1 cellular context compared by ENCODE assay signal in the genomic region with DNA sequence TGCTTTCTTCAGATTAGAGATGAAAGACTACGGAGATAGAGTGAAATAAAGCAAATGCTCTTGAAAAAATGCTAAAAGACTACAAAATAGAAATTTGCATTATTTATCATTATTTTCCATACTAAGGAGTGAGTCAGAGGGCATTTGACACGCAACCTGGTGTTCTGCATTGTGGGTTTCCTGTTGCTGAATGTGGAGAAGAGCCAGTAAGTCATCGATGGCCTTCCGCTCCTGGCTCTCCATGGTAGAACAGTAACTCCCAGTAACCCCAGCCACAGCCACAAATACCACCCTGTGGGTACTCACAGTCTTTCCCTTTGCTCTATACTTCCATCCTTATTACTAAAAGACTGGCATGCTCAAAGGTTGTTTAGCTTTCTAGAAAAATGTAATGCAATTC.
TF ChIP-seq lines count a peak whose summit lies in the region.

No MANE protein-coding gene starts in this region.

TF ChIP-seq in HepG2, 621 proteins besides CTCF, POLR2A, EP300 and RAD21 (continued from another document):
- TF ChIP-seq, protein P1, sequence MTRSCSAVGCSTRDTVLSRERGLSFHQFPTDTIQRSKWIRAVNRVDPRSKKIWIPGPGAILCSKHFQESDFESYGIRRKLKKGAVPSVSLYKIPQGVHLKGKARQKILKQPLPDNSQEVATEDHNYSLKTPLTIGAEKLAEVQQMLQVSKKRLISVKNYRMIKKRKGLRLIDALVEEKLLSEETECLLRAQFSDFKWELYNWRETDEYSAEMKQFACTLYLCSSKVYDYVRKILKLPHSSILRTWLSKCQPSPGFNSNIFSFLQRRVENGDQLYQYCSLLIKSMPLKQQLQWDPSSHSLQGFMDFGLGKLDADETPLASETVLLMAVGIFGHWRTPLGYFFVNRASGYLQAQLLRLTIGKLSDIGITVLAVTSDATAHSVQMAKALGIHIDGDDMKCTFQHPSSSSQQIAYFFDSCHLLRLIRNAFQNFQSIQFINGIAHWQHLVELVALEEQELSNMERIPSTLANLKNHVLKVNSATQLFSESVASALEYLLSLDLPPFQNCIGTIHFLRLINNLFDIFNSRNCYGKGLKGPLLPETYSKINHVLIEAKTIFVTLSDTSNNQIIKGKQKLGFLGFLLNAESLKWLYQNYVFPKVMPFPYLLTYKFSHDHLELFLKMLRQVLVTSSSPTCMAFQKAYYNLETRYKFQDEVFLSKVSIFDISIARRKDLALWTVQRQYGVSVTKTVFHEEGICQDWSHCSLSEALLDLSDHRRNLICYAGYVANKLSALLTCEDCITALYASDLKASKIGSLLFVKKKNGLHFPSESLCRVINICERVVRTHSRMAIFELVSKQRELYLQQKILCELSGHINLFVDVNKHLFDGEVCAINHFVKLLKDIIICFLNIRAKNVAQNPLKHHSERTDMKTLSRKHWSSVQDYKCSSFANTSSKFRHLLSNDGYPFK (CRISPR knock-in tag; IDR thresholded peaks at IDR 0.05; ENCODE audit: borderline replicate concordance), result no peak
- TF ChIP-seq MAFK (conservative IDR thresholded peaks at IDR 0.05 in 1 of 2, IDR thresholded peaks at IDR 0.05 in 1 of 2; ENCODE audit: low read length in 2 of 2) (no peak), ZC3H13 (CRISPR knock-in tag; IDR thresholded peaks at IDR 0.05) (no peak), NFATC3 (CRISPR knock-in tag; IDR thresholded peaks at IDR 0.05) (no peak), TP53 (CRISPR knock-in tag; conservative IDR thresholded peaks at IDR 0.05) (no peak)
